1 cellular context compared by ENCODE assay signal in the genomic region with DNA sequence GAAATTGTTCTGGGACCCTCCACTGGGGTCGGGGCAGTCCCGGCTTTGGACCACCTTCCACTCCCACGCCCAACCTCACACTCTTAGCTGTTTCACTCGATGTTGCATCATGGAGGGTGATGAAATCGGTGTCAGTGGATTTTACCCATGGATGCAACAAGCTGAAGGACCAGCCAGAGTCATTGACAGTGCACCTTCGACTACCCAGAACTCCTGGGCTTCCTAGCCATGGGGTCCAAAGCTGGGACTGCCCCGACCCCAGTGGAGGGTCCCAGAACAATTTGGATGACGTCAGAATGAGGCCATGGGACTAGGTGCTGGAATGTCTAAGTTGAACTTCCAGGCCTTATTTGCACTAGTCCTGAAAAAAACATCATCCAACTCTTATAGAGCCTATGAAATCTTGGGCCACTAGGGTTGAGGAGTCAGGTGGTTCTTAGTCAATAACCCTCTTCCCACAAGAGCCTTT.
A peak's percentile ranks its signal among the peaks of the same experiment; 100 is the strongest.
TF ChIP-seq lines count a peak whose summit lies in the region.

No MANE protein-coding gene starts in this region.

TF ChIP-seq in K562, 482 proteins besides CTCF, POLR2A, EP300 and RAD21 (continued from another document and continues in another):
- TF ChIP-seq, protein P1, sequence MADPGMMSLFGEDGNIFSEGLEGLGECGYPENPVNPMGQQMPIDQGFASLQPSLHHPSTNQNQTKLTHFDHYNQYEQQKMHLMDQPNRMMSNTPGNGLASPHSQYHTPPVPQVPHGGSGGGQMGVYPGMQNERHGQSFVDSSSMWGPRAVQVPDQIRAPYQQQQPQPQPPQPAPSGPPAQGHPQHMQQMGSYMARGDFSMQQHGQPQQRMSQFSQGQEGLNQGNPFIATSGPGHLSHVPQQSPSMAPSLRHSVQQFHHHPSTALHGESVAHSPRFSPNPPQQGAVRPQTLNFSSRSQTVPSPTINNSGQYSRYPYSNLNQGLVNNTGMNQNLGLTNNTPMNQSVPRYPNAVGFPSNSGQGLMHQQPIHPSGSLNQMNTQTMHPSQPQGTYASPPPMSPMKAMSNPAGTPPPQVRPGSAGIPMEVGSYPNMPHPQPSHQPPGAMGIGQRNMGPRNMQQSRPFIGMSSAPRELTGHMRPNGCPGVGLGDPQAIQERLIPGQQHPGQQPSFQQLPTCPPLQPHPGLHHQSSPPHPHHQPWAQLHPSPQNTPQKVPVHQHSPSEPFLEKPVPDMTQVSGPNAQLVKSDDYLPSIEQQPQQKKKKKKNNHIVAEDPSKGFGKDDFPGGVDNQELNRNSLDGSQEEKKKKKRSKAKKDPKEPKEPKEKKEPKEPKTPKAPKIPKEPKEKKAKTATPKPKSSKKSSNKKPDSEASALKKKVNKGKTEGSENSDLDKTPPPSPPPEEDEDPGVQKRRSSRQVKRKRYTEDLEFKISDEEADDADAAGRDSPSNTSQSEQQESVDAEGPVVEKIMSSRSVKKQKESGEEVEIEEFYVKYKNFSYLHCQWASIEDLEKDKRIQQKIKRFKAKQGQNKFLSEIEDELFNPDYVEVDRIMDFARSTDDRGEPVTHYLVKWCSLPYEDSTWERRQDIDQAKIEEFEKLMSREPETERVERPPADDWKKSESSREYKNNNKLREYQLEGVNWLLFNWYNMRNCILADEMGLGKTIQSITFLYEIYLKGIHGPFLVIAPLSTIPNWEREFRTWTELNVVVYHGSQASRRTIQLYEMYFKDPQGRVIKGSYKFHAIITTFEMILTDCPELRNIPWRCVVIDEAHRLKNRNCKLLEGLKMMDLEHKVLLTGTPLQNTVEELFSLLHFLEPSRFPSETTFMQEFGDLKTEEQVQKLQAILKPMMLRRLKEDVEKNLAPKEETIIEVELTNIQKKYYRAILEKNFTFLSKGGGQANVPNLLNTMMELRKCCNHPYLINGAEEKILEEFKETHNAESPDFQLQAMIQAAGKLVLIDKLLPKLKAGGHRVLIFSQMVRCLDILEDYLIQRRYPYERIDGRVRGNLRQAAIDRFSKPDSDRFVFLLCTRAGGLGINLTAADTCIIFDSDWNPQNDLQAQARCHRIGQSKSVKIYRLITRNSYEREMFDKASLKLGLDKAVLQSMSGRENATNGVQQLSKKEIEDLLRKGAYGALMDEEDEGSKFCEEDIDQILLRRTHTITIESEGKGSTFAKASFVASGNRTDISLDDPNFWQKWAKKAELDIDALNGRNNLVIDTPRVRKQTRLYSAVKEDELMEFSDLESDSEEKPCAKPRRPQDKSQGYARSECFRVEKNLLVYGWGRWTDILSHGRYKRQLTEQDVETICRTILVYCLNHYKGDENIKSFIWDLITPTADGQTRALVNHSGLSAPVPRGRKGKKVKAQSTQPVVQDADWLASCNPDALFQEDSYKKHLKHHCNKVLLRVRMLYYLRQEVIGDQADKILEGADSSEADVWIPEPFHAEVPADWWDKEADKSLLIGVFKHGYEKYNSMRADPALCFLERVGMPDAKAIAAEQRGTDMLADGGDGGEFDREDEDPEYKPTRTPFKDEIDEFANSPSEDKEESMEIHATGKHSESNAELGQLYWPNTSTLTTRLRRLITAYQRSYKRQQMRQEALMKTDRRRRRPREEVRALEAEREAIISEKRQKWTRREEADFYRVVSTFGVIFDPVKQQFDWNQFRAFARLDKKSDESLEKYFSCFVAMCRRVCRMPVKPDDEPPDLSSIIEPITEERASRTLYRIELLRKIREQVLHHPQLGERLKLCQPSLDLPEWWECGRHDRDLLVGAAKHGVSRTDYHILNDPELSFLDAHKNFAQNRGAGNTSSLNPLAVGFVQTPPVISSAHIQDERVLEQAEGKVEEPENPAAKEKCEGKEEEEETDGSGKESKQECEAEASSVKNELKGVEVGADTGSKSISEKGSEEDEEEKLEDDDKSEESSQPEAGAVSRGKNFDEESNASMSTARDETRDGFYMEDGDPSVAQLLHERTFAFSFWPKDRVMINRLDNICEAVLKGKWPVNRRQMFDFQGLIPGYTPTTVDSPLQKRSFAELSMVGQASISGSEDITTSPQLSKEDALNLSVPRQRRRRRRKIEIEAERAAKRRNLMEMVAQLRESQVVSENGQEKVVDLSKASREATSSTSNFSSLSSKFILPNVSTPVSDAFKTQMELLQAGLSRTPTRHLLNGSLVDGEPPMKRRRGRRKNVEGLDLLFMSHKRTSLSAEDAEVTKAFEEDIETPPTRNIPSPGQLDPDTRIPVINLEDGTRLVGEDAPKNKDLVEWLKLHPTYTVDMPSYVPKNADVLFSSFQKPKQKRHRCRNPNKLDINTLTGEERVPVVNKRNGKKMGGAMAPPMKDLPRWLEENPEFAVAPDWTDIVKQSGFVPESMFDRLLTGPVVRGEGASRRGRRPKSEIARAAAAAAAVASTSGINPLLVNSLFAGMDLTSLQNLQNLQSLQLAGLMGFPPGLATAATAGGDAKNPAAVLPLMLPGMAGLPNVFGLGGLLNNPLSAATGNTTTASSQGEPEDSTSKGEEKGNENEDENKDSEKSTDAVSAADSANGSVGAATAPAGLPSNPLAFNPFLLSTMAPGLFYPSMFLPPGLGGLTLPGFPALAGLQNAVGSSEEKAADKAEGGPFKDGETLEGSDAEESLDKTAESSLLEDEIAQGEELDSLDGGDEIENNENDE (IDR thresholded peaks at IDR 0.05; ENCODE audit: low read depth, low read length): no peak
- TF ChIP-seq TARDBP (IDR thresholded peaks at IDR 0.05): no peak
- TF ChIP-seq, protein P2, sequence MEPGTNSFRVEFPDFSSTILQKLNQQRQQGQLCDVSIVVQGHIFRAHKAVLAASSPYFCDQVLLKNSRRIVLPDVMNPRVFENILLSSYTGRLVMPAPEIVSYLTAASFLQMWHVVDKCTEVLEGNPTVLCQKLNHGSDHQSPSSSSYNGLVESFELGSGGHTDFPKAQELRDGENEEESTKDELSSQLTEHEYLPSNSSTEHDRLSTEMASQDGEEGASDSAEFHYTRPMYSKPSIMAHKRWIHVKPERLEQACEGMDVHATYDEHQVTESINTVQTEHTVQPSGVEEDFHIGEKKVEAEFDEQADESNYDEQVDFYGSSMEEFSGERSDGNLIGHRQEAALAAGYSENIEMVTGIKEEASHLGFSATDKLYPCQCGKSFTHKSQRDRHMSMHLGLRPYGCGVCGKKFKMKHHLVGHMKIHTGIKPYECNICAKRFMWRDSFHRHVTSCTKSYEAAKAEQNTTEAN (CRISPR knock-in tag; IDR thresholded peaks at IDR 0.05): no peak
- peak; percentile 30 for TF ChIP-seq BRD9 (IDR thresholded peaks at IDR 0.05; ENCODE audit: low read depth, partially characterized antibody)
- TF ChIP-seq ZFP36 (IDR thresholded peaks at IDR 0.05; ENCODE audit: low read depth, low read length, partially characterized antibody): no peak
- TF ChIP-seq ETV6 (IDR thresholded peaks at IDR 0.05; ENCODE audit: borderline replicate concordance in 1 of 2, low read depth in 2 of 2, low read length in 1 of 2): no peak
- no peak for TF ChIP-seq ETV6 (CRISPR knock-in tag; IDR thresholded peaks at IDR 0.05; ENCODE audit: borderline replicate concordance)
- peak; percentile 79 for TF ChIP-seq ZSCAN32 (CRISPR knock-in tag; IDR thresholded peaks at IDR 0.05)
- TF ChIP-seq, protein P3, sequence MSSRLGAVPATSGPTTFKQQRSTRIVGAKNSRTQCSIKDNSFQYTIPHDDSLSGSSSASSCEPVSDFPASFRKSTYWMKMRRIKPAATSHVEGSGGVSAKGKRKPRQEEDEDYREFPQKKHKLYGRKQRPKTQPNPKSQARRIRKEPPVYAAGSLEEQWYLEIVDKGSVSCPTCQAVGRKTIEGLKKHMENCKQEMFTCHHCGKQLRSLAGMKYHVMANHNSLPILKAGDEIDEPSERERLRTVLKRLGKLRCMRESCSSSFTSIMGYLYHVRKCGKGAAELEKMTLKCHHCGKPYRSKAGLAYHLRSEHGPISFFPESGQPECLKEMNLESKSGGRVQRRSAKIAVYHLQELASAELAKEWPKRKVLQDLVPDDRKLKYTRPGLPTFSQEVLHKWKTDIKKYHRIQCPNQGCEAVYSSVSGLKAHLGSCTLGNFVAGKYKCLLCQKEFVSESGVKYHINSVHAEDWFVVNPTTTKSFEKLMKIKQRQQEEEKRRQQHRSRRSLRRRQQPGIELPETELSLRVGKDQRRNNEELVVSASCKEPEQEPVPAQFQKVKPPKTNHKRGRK (tag; IDR thresholded peaks at IDR 0.05): no peak
- no peak for TF ChIP-seq ZNF324 (CRISPR knock-in tag; IDR thresholded peaks at IDR 0.05)
- TF ChIP-seq ELK1 (CRISPR knock-in tag; IDR thresholded peaks at IDR 0.05): no peak
- 0 out of 2 replicates have a peak, but pooled peaks have one; percentile 7 for TF ChIP-seq NFIX (CRISPR knock-in tag; IDR thresholded peaks at IDR 0.05; ENCODE audit: low read depth)
- no peak for TF ChIP-seq ZBTB40 (IDR thresholded peaks at IDR 0.05)
- no peak for TF ChIP-seq ZBTB40 (CRISPR knock-in tag; IDR thresholded peaks at IDR 0.05)
- TF ChIP-seq SMARCE1 (IDR thresholded peaks at IDR 0.05): no peak
- no peak for TF ChIP-seq SETDB1 (IDR thresholded peaks at IDR 0.05; ENCODE audit: low read length)
- TF ChIP-seq ATF6 (CRISPR knock-in tag; IDR thresholded peaks at IDR 0.05): no peak
- no peak for TF ChIP-seq LARP7 (IDR thresholded peaks at IDR 0.05)
- TF ChIP-seq MYBL2 (IDR thresholded peaks at IDR 0.05; ENCODE audit: low read depth): no peak
- TF ChIP-seq MYBL2 (CRISPR knock-in tag; IDR thresholded peaks at IDR 0.05; ENCODE audit: borderline replicate concordance): no peak
- TF ChIP-seq ARID1B (IDR thresholded peaks at IDR 0.05): peak; percentile 20; the same call in 1 of the 2 replicates
- no peak for TF ChIP-seq ZNF316 (IDR thresholded peaks at IDR 0.05)
- TF ChIP-seq FOS (IDR thresholded peaks at IDR 0.05; ENCODE audit: extremely low read depth, insufficient read length): no peak
